13 cellular contexts compared by ENCODE assay signal in the genomic region with DNA sequence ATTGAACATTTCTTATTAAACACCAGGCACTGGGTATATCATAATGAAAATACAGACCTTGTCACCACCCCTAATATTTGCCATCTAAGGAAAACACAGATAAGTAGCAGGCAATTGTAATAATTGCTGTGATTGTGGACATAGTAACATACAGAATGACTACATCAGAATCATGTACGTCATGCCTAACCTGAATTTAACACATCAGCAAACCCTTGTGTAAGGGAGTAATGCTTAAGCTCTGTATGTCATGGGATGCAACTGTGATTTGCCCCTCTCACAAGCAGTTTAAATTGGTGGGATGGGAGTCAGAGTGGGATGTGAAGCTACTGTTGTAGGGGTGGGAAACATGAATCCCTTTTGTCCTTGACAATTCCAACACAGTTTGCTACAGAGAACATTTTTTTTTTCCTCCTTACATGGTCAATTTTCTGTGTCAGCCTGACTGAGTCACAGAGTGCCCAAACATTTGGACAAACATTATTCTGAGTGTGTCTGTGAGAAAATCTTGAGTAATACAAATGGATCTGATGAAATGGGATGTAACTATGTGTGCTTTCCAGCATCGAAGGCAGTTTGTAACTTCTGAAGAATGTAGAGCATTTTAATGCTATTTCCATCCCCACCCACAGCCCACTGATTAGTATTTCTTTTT.
DNase-seq lines count a peak whose midpoint lies in the region; ATAC-seq and TF ChIP-seq lines count a peak whose summit lies in the region.
"Had no signal": no experiment of that assay in that cellular context is flagged by ENCODE, and none has a peak within 500 bp of the region (broad histone marks: within the 10 kb centered on the region; RNA-seq: fewer than 3 reads in every experiment).

No MANE protein-coding gene starts in this region.

- no peaks in the 10 kb centered on the region for H3K4me1 ChIP-seq in lung (ENCODE audit: control insufficient read depth in 2 of 2, insufficient read depth in 2 of 2, low read length in 2 of 2)
- no peaks in the 10 kb centered on the region for H3K4me1 ChIP-seq in left lung
- H3K4me1 ChIP-seq: psoas muscle had no signal

- peak; percentile 58 for ATAC-seq in lung (ENCODE audit: insufficient read depth, low FRiP score)
- ATAC-seq in left lung, result no peak

- no peaks in the 10 kb centered on the region for H3K36me3 Mint-ChIP-seq in endothelial cell (ENCODE audit: low read depth, unreplicated experiment)
- H3K36me3 Mint-ChIP-seq: CD8-positive, alpha-beta memory T cell; immature natural killer cell had no signal

- no peaks in the 10 kb centered on the region for H3K9me3 Mint-ChIP-seq in endothelial cell (ENCODE audit: unreplicated experiment)

- in situ Hi-C loops in brain microvascular endothelial cell (cut with HindIII; ENCODE audit: low pct_ligation_motif_present, low sequenced_read_pairs), result no loop called here

- no peak for TF ChIP-seq CTCF in AG09309 (IDR thresholded peaks at IDR 0.05; ENCODE audit: control insufficient read depth, insufficient read depth, low read depth, low read length, missing control alignments)
- no peak for TF ChIP-seq CTCF in brain microvascular endothelial cell (IDR thresholded peaks at IDR 0.05; ENCODE audit: low read depth, low read length, missing control alignments)
- TF ChIP-seq CTCF in lung (IDR thresholded peaks at IDR 0.05; ENCODE audit: control extremely low read depth, extremely low read depth), result no peak
- no peak for TF ChIP-seq CTCF in left lung (IDR thresholded peaks at IDR 0.05)
- TF ChIP-seq CTCF in endothelial cell (IDR thresholded peaks at IDR 0.05; ENCODE audit: unreplicated experiment), result no peak

- 69 to 83% methylated on average over 2 of the region's 2 CpGs for WGBS in lung, 2 donors

- H3K27me3 Mint-ChIP-seq in endothelial cell (ENCODE audit: unreplicated experiment), result no peaks in the 10 kb centered on the region
- H3K27me3 Mint-ChIP-seq: dendritic cell treated with granulocyte-macrophage colony-stimulating factor and Interleukin-4, amounts not matched to agents 40 ng/mL and 50 ng/mL, for 4 days had no signal

- H3K9me3 ChIP-seq in lung (ENCODE audit: control insufficient read depth in 2 of 2, insufficient read depth in 1 of 2, low read length in 1 of 2), result no peaks in the 10 kb centered on the region
- peaks cover 0 to 14% of the 10 kb centered on the region in 2 donors for H3K9me3 ChIP-seq in left lung

- H3K27ac ChIP-seq in brain microvascular endothelial cell (peak overlapping the region; percentile 99), lung (ENCODE audit: low read depth in 1 of 2, low read length in 1 of 2) (no peak overlapping the region), left lung (no peak overlapping the region)
- H3K27ac ChIP-seq: psoas muscle had no signal

- no peak overlapping the region for H3K27ac Mint-ChIP-seq in endothelial cell (ENCODE audit: unreplicated experiment)
- H3K27ac Mint-ChIP-seq: CD8-positive, alpha-beta memory T cell; dendritic cell treated with granulocyte-macrophage colony-stimulating factor and Interleukin-4, amounts not matched to agents 40 ng/mL and 50 ng/mL, for 4 days; immature natural killer cell had no signal

- H3K27me3 ChIP-seq in brain microvascular endothelial cell (replicated peaks) (no peaks in the 10 kb centered on the region), lung (ENCODE audit: control insufficient read depth, insufficient read depth) (no peaks in the 10 kb centered on the region), left lung (no peaks in the 10 kb centered on the region)

- H3K4me3 Mint-ChIP-seq in endothelial cell (ENCODE audit: unreplicated experiment), result no peak overlapping the region
- H3K4me3 Mint-ChIP-seq: CD8-positive, alpha-beta memory T cell; dendritic cell treated with granulocyte-macrophage colony-stimulating factor and Interleukin-4, amounts not matched to agents 40 ng/mL and 50 ng/mL, for 4 days; immature natural killer cell had no signal

- peaks cover 2% of the 10 kb centered on the region for H3K4me1 Mint-ChIP-seq in endothelial cell (ENCODE audit: unreplicated experiment)
- H3K4me1 Mint-ChIP-seq: CD8-positive, alpha-beta memory T cell; immature natural killer cell had no signal

- H3K36me3 ChIP-seq in brain microvascular endothelial cell (replicated peaks) (no peaks in the 10 kb centered on the region), lung (ENCODE audit: control insufficient read depth in 2 of 2, insufficient read depth in 2 of 2, low read length in 2 of 2) (no peaks in the 10 kb centered on the region), left lung (no peaks in the 10 kb centered on the region)

- DNase-seq in AG09309 (ENCODE audit: low read depth) (peak; percentile 97), LHCN-M2 (ENCODE audit: low read depth) (peak; percentile 94), brain microvascular endothelial cell (peak; percentile 95), lung (ENCODE audit: low spot score) (no peak), COLO829 (ENCODE audit: low spot score) (no peak), left lung (no peak), GOT3 (lab: John Stamatoyannopoulos, UW) (no peak), endothelial cell (ENCODE audit: low spot score) (no peak)
- DNase-seq: CD8-positive, alpha-beta memory T cell; immature natural killer cell; MM.1S; psoas muscle had no signal

- H3K4me3 ChIP-seq in AG09309 (ENCODE audit: control insufficient read depth, low read depth, low read length) (no peak overlapping the region), brain microvascular endothelial cell (ENCODE audit: low read depth, low read length) (no peak overlapping the region), lung (no peak overlapping the region), left lung (no peak overlapping the region)
- H3K4me3 ChIP-seq: psoas muscle had no signal

- intact Hi-C loops in left lung (cut with DNase I), result no loop called here

Comparison
In these comparisons a context has a peak if more than half of its experiments do, and no peak if none do; other contexts are left out.
1. DNase-seq: peak in AG09309 (single experiment), LHCN-M2 (single experiment) and brain microvascular endothelial cell (single experiment); none in lung (single experiment), COLO829 (single experiment), left lung (0 of 2), GOT3 (single experiment) and endothelial cell (single experiment).